ENCODE assay signal across 8 cellular contexts in the genomic region with DNA sequence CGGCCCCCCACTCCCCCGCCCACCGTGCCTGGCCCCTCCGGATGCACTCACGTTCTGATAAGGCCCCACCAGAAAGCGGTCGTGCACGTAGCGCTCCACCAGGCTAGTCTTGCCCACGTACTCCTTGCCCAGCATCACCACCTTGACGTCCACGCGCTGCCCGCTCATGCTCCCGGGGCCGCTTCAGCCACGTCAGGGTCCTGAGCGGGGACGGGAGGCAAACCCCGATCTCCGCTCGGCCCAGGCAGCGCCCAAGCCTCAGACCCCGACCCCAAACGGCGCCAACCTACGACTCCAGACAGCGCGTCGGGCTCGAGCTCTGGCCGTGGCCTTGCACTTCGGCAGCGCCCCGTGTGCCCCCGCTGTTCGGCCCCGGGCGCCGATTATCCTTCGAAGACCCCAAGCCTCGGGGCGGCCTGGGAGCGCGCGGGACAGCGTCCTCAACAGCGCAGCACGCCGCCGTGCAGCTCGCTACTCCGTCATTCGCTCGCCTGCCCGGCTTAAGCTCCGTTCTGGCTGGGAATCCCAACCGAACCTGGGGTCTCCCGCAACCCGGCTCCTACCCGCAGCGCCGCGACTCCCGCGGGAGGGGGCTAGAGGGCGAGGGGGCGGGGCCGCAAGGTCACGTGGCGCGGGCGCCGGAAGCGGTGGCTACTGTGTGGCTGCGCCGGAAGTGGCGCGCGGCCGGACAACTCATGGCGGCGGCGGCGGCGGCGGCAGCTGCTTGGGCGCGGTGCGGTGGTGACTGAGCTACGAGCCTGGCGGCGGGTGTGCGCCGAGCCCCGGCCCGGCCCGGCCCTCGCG. TPM values are rescaled to one million over a fixed set of nuclear protein-coding genes. Genes with fewer than 3 reads are reported as not detected.
A peak's percentile ranks its signal among the peaks of the same experiment; 100 is the strongest.
DNase-seq lines count a peak whose midpoint lies in the region; ATAC-seq and TF ChIP-seq lines count a peak whose summit lies in the region.

Gene PRELID1, plus strand, starts transcription at position 679 of the 804 bp plus-strand sequence. CDS start 187 bp downstream, outside the sequence.
Gene RAB24, minus strand, starts transcription at position 599 of the 804 bp plus-strand sequence. Its CDS starts 431 bp downstream, at position 168.

- H3K9me3 Mint-ChIP-seq in T-helper 1 cell treated with Interleukin-12 subunit alpha and Interleukin-12 subunit beta and Interleukin-4 antibody, amounts not matched to agents 30 μg/mL and 1 μg/mL, for 36 hours, result no peaks in the 10 kb centered on the region

- H3K4me1 ChIP-seq in left ventricle myocardium inferior (peaks cover 65% of the 10 kb centered on the region), psoas muscle (peaks cover 39% of the 10 kb centered on the region), urinary bladder (ENCODE audit: insufficient read depth) (peaks cover 2% of the 10 kb centered on the region)

- H3K36me3 Mint-ChIP-seq in T-helper 1 cell treated with Interleukin-12 subunit alpha and Interleukin-12 subunit beta and Interleukin-4 antibody, amounts not matched to agents 30 μg/mL and 1 μg/mL, for 36 hours (ENCODE audit: low read depth), result peaks cover 43% of the 10 kb centered on the region

- POLR2A ChIA-PET in HEK293T (lab: Yijun Ruan, JAX), result interaction anchor here (0.6 to 1.7 kb wide), 4 partner anchors 9 to 83 kb away, joined by 3 to 10 read pairs (median 3); partner anchors contain the start of gene MXD3

- no peak for DNase-seq in GM12864 (ENCODE audit: low read depth)
- DNase-seq in HEK293T (ENCODE audit: extremely low spot score), result peak; percentile 96
- peak; percentile 50 for DNase-seq in NCI-H1048 (lab: John Stamatoyannopoulos, UW)
- DNase-seq in amniotic epithelial cell (ENCODE audit: low read depth), result peak; percentile 61
- DNase-seq in left ventricle myocardium inferior, result peak; percentile 92
- peak; percentile 90 to 95 for DNase-seq in psoas muscle

- H3K4me1 Mint-ChIP-seq in T-helper 1 cell treated with Interleukin-12 subunit alpha and Interleukin-12 subunit beta and Interleukin-4 antibody, amounts not matched to agents 30 μg/mL and 1 μg/mL, for 36 hours (ENCODE audit: low read depth), result peaks cover 67% of the 10 kb centered on the region

- TF ChIP-seq CTCF in GM12864 (IDR thresholded peaks at IDR 0.05; ENCODE audit: low read depth, low read length, missing control alignments), result peak; percentile 44
- peak; percentile 32 for TF ChIP-seq CTCF in left ventricle myocardium inferior (IDR thresholded peaks at IDR 0.05; ENCODE audit: borderline replicate concordance)
- TF ChIP-seq CTCF in psoas muscle (IDR thresholded peaks at IDR 0.05), result peak; percentile 23

- H3K27me3 ChIP-seq in left ventricle myocardium inferior (ENCODE audit: low read depth) (no peaks in the 10 kb centered on the region), psoas muscle (ENCODE audit: insufficient read depth in 3 of 3, low read length in 2 of 3) (no peaks in the 10 kb centered on the region)

- 0% methylated on average over 62 to 100 of the region's 100 CpGs for WGBS in psoas muscle, 3 donors
- under 1% methylated on average over 100 of the region's 100 CpGs for WGBS in urinary bladder

- H3K27ac Mint-ChIP-seq in T-helper 1 cell treated with Interleukin-12 subunit alpha and Interleukin-12 subunit beta and Interleukin-4 antibody, amounts not matched to agents 30 μg/mL and 1 μg/mL, for 36 hours, result peak within 1 kb of the TSS; percentile 87

- H3K4me3 Mint-ChIP-seq in T-helper 1 cell treated with Interleukin-12 subunit alpha and Interleukin-12 subunit beta and Interleukin-4 antibody, amounts not matched to agents 30 μg/mL and 1 μg/mL, for 36 hours, result peak within 1 kb of the TSS; percentile 92

- peak within 1 kb of the TSS; percentile 87 for H3K4me3 ChIP-seq in GM12864 (ENCODE audit: low read depth, low read length)
- peak within 1 kb of the TSS; percentile 97 for H3K4me3 ChIP-seq in left ventricle myocardium inferior
- peak within 1 kb of the TSS; percentile 97 for H3K4me3 ChIP-seq in psoas muscle
- H3K4me3 ChIP-seq in urinary bladder (ENCODE audit: low read depth, low read length), result peak within 1 kb of the TSS; percentile 88

- intact Hi-C loops in left ventricle myocardium inferior (cut with micrococcal nuclease), result no loop called here
- intact Hi-C loops in psoas muscle (cut with DNase I), result loop anchor here (5.0 kb wide), 2 partner anchors 171 to 186 kb away; partner anchors contain the start of gene NSD1 (in 1 of the 2)

- H3K27ac ChIP-seq in left ventricle myocardium inferior (replicated peaks) (peak within 1 kb of the TSS; percentile 93), psoas muscle (peak within 1 kb of the TSS; percentile 92), urinary bladder (ENCODE audit: low read depth) (peak within 1 kb of the TSS; percentile 11)

- ATAC-seq in psoas muscle, result peak; percentile 87 to 92 (median 88)

- no peaks in the 10 kb centered on the region for H3K27me3 Mint-ChIP-seq in T-helper 1 cell treated with Interleukin-12 subunit alpha and Interleukin-12 subunit beta and Interleukin-4 antibody, amounts not matched to agents 30 μg/mL and 1 μg/mL, for 36 hours (ENCODE audit: low read depth)

- H3K9me3 ChIP-seq in left ventricle myocardium inferior (replicated peaks), result no peaks in the 10 kb centered on the region
- no peaks in the 10 kb centered on the region for H3K9me3 ChIP-seq in psoas muscle

- CTCF ChIA-PET in HEK293T (lab: Yijun Ruan, JAX), result no interaction called here

- H3K36me3 ChIP-seq in left ventricle myocardium inferior (peaks cover 30% of the 10 kb centered on the region), psoas muscle (ENCODE audit: insufficient read depth in 1 of 2, low read depth in 1 of 2) (peaks cover 0 to 47% of the 10 kb centered on the region in 2 donors), urinary bladder (ENCODE audit: insufficient read depth) (no peaks in the 10 kb centered on the region)

TF ChIP-seq in HEK293T, 16 proteins besides CTCF, POLR2A, EP300 and RAD21:
- TF ChIP-seq L3MBTL2 (conservative IDR thresholded peaks at IDR 0.05) (peak; percentile 91), BHLHE40 (IDR thresholded peaks at IDR 0.05; ENCODE audit: borderline replicate concordance) (no peak)

RNA-seq across cellular contexts. Expression of gene PRELID1, which starts in this region (rescaled TPM):
- total RNA-seq in left ventricle myocardium inferior (40.0 TPM), psoas muscle (10 to 100 TPM; 19.9 to 66.8 (median 44.3) TPM), urinary bladder (40.8 TPM)
- polyA plus RNA-seq in psoas muscle (100 to 1,000 TPM in 1 of 3 donors, 10 to 100 TPM in 2; 44.3 to 201 (median 56.8) TPM), urinary bladder (122 TPM)

RNA-seq across cellular contexts. Expression of gene RAB24, which starts in this region (rescaled TPM):
- total RNA-seq in left ventricle myocardium inferior, result 25.3 TPM
- 10 to 100 TPM; 14.9 to 21.1 (median 20.1) TPM for total RNA-seq in psoas muscle
- 10 to 100 TPM; 29.4 to 38.2 (median 37.4) TPM for polyA plus RNA-seq in psoas muscle
- total RNA-seq in urinary bladder, result 9.7 TPM
- polyA plus RNA-seq in urinary bladder, result 50.6 TPM

Comparison
In these comparisons a context has a peak if more than half of its experiments do, and no peak if none do; other contexts are left out.
1. H3K27ac ChIP-seq: peak in every context shown above with its lines; median percentile 93 in left ventricle myocardium inferior; 92 in psoas muscle; 11 in urinary bladder.